Comparison of ENCODE assay signal across 8 cellular contexts in the genomic region with DNA sequence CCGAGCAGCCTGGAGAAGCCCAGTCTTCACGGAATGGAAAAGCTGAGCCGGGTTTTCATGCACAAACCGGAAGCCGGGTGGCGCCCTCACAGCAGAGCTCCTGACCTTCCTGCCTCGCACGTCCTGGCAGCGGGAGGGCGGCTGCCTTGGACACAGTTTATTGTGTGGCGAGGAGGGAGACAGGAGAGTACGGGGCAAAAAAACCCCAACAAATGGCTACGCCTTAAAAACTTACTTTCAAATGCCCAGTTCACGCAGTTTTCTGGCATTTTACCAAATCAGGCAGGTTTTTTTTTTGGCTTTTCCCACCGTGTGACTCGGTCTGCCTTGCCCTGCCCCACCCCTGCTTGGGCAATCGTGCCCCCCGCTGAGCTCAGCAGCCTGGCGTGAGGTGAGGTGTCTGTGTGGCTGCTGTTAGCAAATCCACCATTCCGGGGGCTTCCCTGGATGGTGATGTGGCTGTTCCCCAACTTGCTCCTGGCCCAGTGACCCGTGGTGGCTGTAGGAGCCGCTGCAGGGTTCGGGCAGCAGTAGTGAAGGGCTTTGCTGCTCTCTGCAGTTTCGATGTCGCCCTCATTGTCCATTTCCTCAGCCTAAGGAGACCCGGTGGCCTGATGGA.
DNase-seq lines count a peak whose midpoint lies in the region; ATAC-seq, FAIRE-seq and TF ChIP-seq lines count a peak whose summit lies in the region.
"Not testable (repeated sequence)": the region's sequence is repeated elsewhere in the genome, so short reads cannot be mapped to it uniquely, and the experiment has no call there.

No MANE protein-coding gene starts in this region.

- TF ChIP-seq CTCF in HCT116 (IDR thresholded peaks at IDR 0.05 in 2 of 3, conservative IDR thresholded peaks at IDR 0.05 in 1 of 3; ENCODE audit: borderline replicate concordance in 1 of 3, insufficient read depth in 1 of 3, low read depth in 2 of 3, low read length in 2 of 3) (peak in 2 of 3 experiments; percentile 34 to 35; a peak in 4 of 6 replicates), WERI-Rb-1 (IDR thresholded peaks at IDR 0.05; ENCODE audit: low read depth, low read length) (peak; percentile 57), endodermal cell (conservative IDR thresholded peaks at IDR 0.05) (peak; percentile 72)
- TF ChIP-seq CTCF in mucosa of descending colon (IDR thresholded peaks at IDR 0.05): not testable (repeated sequence)

- RAD21 ChIA-PET in HCT116 (lab: Charles Lee; ENCODE audit: low non-redundant PET in 1 of 2, low total read pairs in 2 of 2, uncharacterized antibody in 2 of 2, unreplicated experiment in 2 of 2): not testable (repeated sequence)

- POLR2A ChIA-PET in HCT116 (lab: Charles Lee): not testable (repeated sequence)

- H3K27ac ChIP-seq in HCT116 (ENCODE audit: low read depth, low read length) (peak overlapping the region; percentile 53), small intestine (ENCODE audit: low read depth in 1 of 2, low read length in 1 of 2) (peak overlapping the region in 1 of 2 donors; percentile 46)
- H3K27ac ChIP-seq in WERI-Rb-1; endodermal cell (ENCODE audit: low read depth, low read length): not testable (repeated sequence)

- CTCF ChIA-PET in HCT116 (lab: Charles Lee): not testable (repeated sequence)

- H3K79me2 ChIP-seq in HCT116 (ENCODE audit: insufficient read depth, low read length): not testable (repeated sequence)

- DNase-seq in AG20443 (ENCODE audit: low spot score) (peak; percentile 41), HCT116 (ENCODE audit: low read depth, low spot score) (peak; percentile 29), NCI-H345 (lab: John Stamatoyannopoulos, UW) (peak; percentile 56), WERI-Rb-1 (peak; percentile 50), endodermal cell (peak; percentile 84), hypothalamus (lab: John Stamatoyannopoulos, UW) (peak in 26 of 51 donors; percentile 10 to 60 (median 26)), mucosa of descending colon (peak in 2 of 3 donors; percentile 60 to 68), small intestine (peak; percentile 3)

- H3K27ac Mint-ChIP-seq in endodermal cell: peak overlapping the region; percentile 83

- H3K9ac ChIP-seq in HCT116 (ENCODE audit: low read length): peak overlapping the region; percentile 60
- not testable (repeated sequence) for H3K9ac ChIP-seq in endodermal cell (ENCODE audit: extremely low read depth, low read length, poor library complexity, severe bottlenecking)

- peak overlapping the region; percentile 29 to 47 for H3K4me3 ChIP-seq in HCT116 (replicated peaks in 1 of 2; ENCODE audit: low read depth in 1 of 2, low read length in 2 of 2)
- not testable (repeated sequence) for H3K4me3 ChIP-seq in WERI-Rb-1 (ENCODE audit: low read depth, low read length); endodermal cell (ENCODE audit: low read length); mucosa of descending colon; small intestine (ENCODE audit: low read depth in 1 of 2, low read length in 2 of 2)

- not testable (repeated sequence) for H3K9me3 Mint-ChIP-seq in endodermal cell

- H3K4me1 Mint-ChIP-seq in endodermal cell: peaks cover 32% of the 10 kb centered on the region

- not testable (repeated sequence) for H3K9me2 ChIP-seq in HCT116 (ENCODE audit: insufficient read depth)

- H3K9me3 ChIP-seq in HCT116 (ENCODE audit: control insufficient read depth in 1 of 2, insufficient read depth in 1 of 2, low read depth in 1 of 2, low read length in 2 of 2); WERI-Rb-1 (ENCODE audit: severe bottlenecking); endodermal cell (ENCODE audit: control insufficient read depth, low read length); mucosa of descending colon; small intestine (ENCODE audit: control insufficient read depth, low read depth): not testable (repeated sequence)

- peak overlapping the region; percentile 83 for H3K4me2 ChIP-seq in HCT116 (ENCODE audit: low read length)

- 51 to 59% methylated on average over 10 to 26 of the region's 26 CpGs for WGBS in endodermal cell (ENCODE audit: insufficient coverage in 1 of 2, insufficient read length in 1 of 2), 2 experiments
- 38 to 41% (median 38%) methylated on average over 26 of the region's 26 CpGs for WGBS in small intestine, 3 donors

- H3K36me3 ChIP-seq in HCT116 (ENCODE audit: control insufficient read depth in 1 of 2, insufficient read depth in 2 of 2, low read length in 2 of 2); WERI-Rb-1; endodermal cell (ENCODE audit: control insufficient read depth, insufficient read depth, low read length); mucosa of descending colon (ENCODE audit: low read depth); small intestine (ENCODE audit: control insufficient read depth in 2 of 2, insufficient read depth in 2 of 2, low read length in 2 of 2): not testable (repeated sequence)

- ATAC-seq in HCT116: peak; percentile 73
- peak; percentile 80 for ATAC-seq in mucosa of descending colon

- H4K20me1 ChIP-seq in HCT116 (ENCODE audit: insufficient read depth): not testable (repeated sequence)

- not testable (repeated sequence) for TF ChIP-seq POLR2A in HCT116 (IDR thresholded peaks at IDR 0.05; ENCODE audit: borderline replicate concordance, extremely low read depth, insufficient read depth, insufficient read length)

- BruUV-seq in HCT116 (replicated peaks; lab: Mats Ljungman, UMichigan): TSS peak; percentile 89

- peaks cover 25 to 59% of the 10 kb centered on the region in 2 experiments for H3K4me1 ChIP-seq in HCT116 (ENCODE audit: control insufficient read depth in 1 of 2, insufficient read depth in 2 of 2, low read length in 2 of 2)
- not testable (repeated sequence) for H3K4me1 ChIP-seq in endodermal cell (ENCODE audit: control insufficient read depth, insufficient read depth, low read length); mucosa of descending colon (ENCODE audit: low read depth); small intestine (ENCODE audit: control insufficient read depth in 2 of 2, insufficient read depth in 1 of 2, low read depth in 1 of 2, low read length in 1 of 2)

- H3K36me3 Mint-ChIP-seq in endodermal cell (ENCODE audit: low read depth): not testable (repeated sequence)

- peak; percentile 46; the same call in 1 of the 2 replicates for TF ChIP-seq RAD21 in HCT116 (IDR thresholded peaks at IDR 0.05; ENCODE audit: low read depth)

- not testable (repeated sequence) for FAIRE-seq in small intestine (lab: Jason Lieb, UNC)

- not testable (repeated sequence) for H3K27me3 ChIP-seq in HCT116 (ENCODE audit: insufficient read depth, low read length); WERI-Rb-1 (ENCODE audit: insufficient read depth, low read depth, severe bottlenecking); endodermal cell (ENCODE audit: control insufficient read depth, insufficient read depth, low read length, poor library complexity, severe bottlenecking); small intestine (ENCODE audit: control insufficient read depth in 2 of 2, insufficient read depth in 2 of 2, low read length in 2 of 2)

- not testable (repeated sequence) for H3K27me3 Mint-ChIP-seq in endodermal cell (ENCODE audit: insufficient read depth)

- intact Hi-C loops in HCT116 (cut with micrococcal nuclease); mucosa of descending colon (cut with DNase I, micrococcal nuclease): not testable (repeated sequence)

- H3K4me3 Mint-ChIP-seq in endodermal cell: peak overlapping the region; percentile 39

- H2AFZ ChIP-seq in HCT116 (ENCODE audit: low read depth, low read length, poor library complexity, severe bottlenecking): peak overlapping the region; percentile 54

TF ChIP-seq in HCT116, 20 proteins besides CTCF, POLR2A, EP300 and RAD21:
- TF ChIP-seq POLR2AphosphoS5 (IDR thresholded peaks at IDR 0.05; ENCODE audit: low read depth, low read length) (0 out of 2 replicates have a peak, but pooled peaks have one; percentile 22), CEBPB (IDR thresholded peaks at IDR 0.05; ENCODE audit: low read depth) (peak; percentile 82)
- TF ChIP-seq, protein P1, sequence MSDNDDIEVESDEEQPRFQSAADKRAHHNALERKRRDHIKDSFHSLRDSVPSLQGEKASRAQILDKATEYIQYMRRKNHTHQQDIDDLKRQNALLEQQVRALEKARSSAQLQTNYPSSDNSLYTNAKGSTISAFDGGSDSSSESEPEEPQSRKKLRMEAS (IDR thresholded peaks at IDR 0.05): peak; percentile 19; the same call in 1 of the 2 replicates
TF ChIP-seq in HCT116: peak in this region for 3; not testable (repeated sequence) for 17.

Comparison
In these comparisons a context has a peak if more than half of its experiments do, and no peak if none do; other contexts are left out.
1. DNase-seq: peak in every context shown above with its lines; median percentile 84 in endodermal cell; 64 in mucosa of descending colon; 56 in NCI-H345; 50 in WERI-Rb-1; 41 in AG20443; 29 in HCT116; 26 in hypothalamus; 3 in small intestine.